In genomic region chr2:201642579-201643215, GRCh38 we compare ENCODE assay signal across 8 cellular contexts.
A peak's percentile ranks its signal among the peaks of the same experiment; 100 is the strongest.
DNase-seq lines count a peak whose midpoint lies in the region; ATAC-seq and TF ChIP-seq lines count a peak whose summit lies in the region.

No MANE protein-coding gene starts in this region.

- peak; percentile 84 for ATAC-seq in GM21526 (IDR thresholded peaks at IDR 0.05; ENCODE audit: low FRiP score, unreplicated experiment)

- TF ChIP-seq CTCF in nephron progenitor cell (IDR thresholded peaks at IDR 0.05): no peak

- peaks cover 33% of the 10 kb centered on the region for H3K4me1 Mint-ChIP-seq in nephron progenitor cell
- H3K4me1 Mint-ChIP-seq in stimulated activated naive CD8-positive, alpha-beta T cell treated with anti-CD3 and anti-CD28 coated beads, Interleukin-15, Interleukin-2, amounts not matched to agents 100 ng/mL and 50 ng/mL, for 24 hours (ENCODE audit: low read depth): peaks cover 13% of the 10 kb centered on the region

- no peaks in the 10 kb centered on the region for H3K27me3 Mint-ChIP-seq in nephron progenitor cell (ENCODE audit: low read depth, poor library complexity)
- no peaks in the 10 kb centered on the region for H3K27me3 Mint-ChIP-seq in stimulated activated naive CD8-positive, alpha-beta T cell treated with anti-CD3 and anti-CD28 coated beads, Interleukin-15, Interleukin-2, amounts not matched to agents 100 ng/mL and 50 ng/mL, for 24 hours

- H3K9me3 Mint-ChIP-seq in nephron progenitor cell: no peaks in the 10 kb centered on the region
- H3K9me3 Mint-ChIP-seq in stimulated activated naive CD8-positive, alpha-beta T cell treated with anti-CD3 and anti-CD28 coated beads, Interleukin-15, Interleukin-2, amounts not matched to agents 100 ng/mL and 50 ng/mL, for 24 hours: no peaks in the 10 kb centered on the region

- DNase-seq in DMS 273 treated with DMSO at 0.1 percent for 48 hours (lab: John Stamatoyannopoulos, UW) (peak; percentile 57), HuH-7 (ENCODE audit: low spot score) (peak; percentile 82), RKO (ENCODE audit: low spot score) (peak; percentile 72), fibroblast of the conjunctiva (ENCODE audit: low read depth) (peak; percentile 36), nephron progenitor cell (peak; percentile 92)
- peak; percentile 75 for DNase-seq in activated T-helper 9 cell treated with anti-CD3 and anti-CD28 coated beads, Interleukin-2, amount 50 U/mL, for 16 hours (ENCODE audit: low read depth)

- peak overlapping the region; percentile 99 for H3K27ac Mint-ChIP-seq in nephron progenitor cell
- peak overlapping the region; percentile 85 for H3K27ac Mint-ChIP-seq in stimulated activated naive CD8-positive, alpha-beta T cell treated with anti-CD3 and anti-CD28 coated beads, Interleukin-15, Interleukin-2, amounts not matched to agents 100 ng/mL and 50 ng/mL, for 24 hours

- peaks cover 14% of the 10 kb centered on the region for H3K36me3 Mint-ChIP-seq in nephron progenitor cell (ENCODE audit: low read depth)
- peaks cover 12% of the 10 kb centered on the region for H3K36me3 Mint-ChIP-seq in stimulated activated naive CD8-positive, alpha-beta T cell treated with anti-CD3 and anti-CD28 coated beads, Interleukin-15, Interleukin-2, amounts not matched to agents 100 ng/mL and 50 ng/mL, for 24 hours (ENCODE audit: low read depth)

- peak overlapping the region; percentile 99 for H3K4me3 Mint-ChIP-seq in nephron progenitor cell
- H3K4me3 Mint-ChIP-seq in stimulated activated naive CD8-positive, alpha-beta T cell treated with anti-CD3 and anti-CD28 coated beads, Interleukin-15, Interleukin-2, amounts not matched to agents 100 ng/mL and 50 ng/mL, for 24 hours: peak overlapping the region; percentile 86

Comparison
In these comparisons a context has a peak if more than half of its experiments do, and no peak if none do; other contexts are left out.
1. Peak in every context shown above with its lines: DNase-seq and ATAC-seq.
2. DNase-seq: peak in every context shown above with its lines; median percentile 92 in nephron progenitor cell; 82 in HuH-7; 75 in activated T-helper 9 cell treated with anti-CD3 and anti-CD28 coated beads, Interleukin-2, amount 50 U/mL, for 16 hours; 72 in RKO; 57 in DMS 273 treated with DMSO at 0.1 percent for 48 hours; 36 in fibroblast of the conjunctiva.